Comparison of ENCODE assay signal across 8 cellular contexts in the genomic region with DNA sequence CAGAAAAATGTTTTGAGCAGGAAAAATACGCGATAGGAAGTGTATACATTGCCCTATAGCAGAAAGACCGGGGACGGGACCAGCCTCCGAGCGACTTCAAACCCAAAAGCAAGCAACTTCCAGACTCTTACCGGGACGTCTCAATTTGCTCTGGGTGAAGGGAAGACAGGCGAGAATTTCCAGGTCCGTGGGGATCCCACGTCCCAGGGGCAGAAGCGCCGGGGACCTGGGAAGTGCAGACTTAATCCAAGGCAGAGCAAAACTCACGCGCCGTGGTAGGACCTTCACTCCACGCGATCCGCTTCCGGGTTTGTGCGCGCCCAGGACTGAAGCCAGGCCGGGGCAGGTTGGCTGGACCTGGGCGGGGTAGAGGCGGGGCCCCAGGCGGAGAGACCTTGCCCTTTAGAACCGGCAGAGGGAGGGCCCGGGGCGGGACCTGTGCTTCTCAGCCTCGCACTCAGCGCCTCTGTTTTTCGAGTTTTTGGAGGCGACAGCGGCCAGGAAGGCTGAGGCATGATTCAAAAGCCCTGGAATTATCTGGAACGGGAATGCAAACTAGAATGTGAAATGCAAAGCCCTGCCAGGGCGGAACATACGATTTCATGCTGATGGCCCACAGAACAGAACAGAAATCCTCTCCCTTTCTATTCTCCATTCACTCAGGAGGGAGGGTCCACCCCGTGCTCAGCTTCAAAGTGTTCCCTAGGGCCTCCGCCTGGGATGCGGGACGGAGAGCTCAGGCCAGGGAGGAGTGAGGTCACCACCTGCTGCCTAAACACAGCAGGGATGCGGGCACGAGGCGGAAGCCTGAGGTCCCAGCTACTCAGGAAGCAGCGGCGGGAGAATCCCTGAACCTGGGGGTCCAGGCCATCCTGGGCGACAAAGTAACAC. TPM values are rescaled to one million over a fixed set of nuclear protein-coding genes. Genes with fewer than 3 reads are reported as not detected.
DNase-seq lines count a peak whose midpoint lies in the region; ATAC-seq, FAIRE-seq and TF ChIP-seq lines count a peak whose summit lies in the region.
"Not testable (repeated sequence)": the region's sequence is repeated elsewhere in the genome, so short reads cannot be mapped to it uniquely, and the experiment has no call there.

Gene ZNF600 (minus strand): TSS at position 328 of the 891 bp plus-strand sequence. CDS start 7,903 bp downstream, outside the sequence.

- FAIRE-seq in kidney (lab: Jason Lieb, UNC), result not testable (repeated sequence)

- not testable (repeated sequence) for H3K27me3 ChIP-seq in AG04450 (ENCODE audit: control insufficient read depth, insufficient read depth, low read length); spleen (replicated peaks in 1 of 7)

- CTCF ChIA-PET in AG04450 (lab: Charles Lee), result not testable (repeated sequence)
- CTCF ChIA-PET in activated CD4-positive, alpha-beta T cell treated with anti-CD3 and anti-CD28 coated beads, Interleukin-2, amount 10 ng/mL, durations not matched to agents 7 days and 5 days (lab: Charles Lee), result interaction anchor here (0.6 kb wide), 1 partner anchor 50 kb away, joined by 3 read pairs; no protein-coding TSS in a partner anchor

- H3K4me3 Mint-ChIP-seq in activated CD4-positive, alpha-beta T cell treated with anti-CD3 and anti-CD28 coated beads, Interleukin-2, amount 10 ng/mL, durations not matched to agents 7 days and 5 days, result peak within 1 kb of the TSS; percentile 88

- H3K36me3 ChIP-seq in kidney (ENCODE audit: control insufficient read depth in 1 of 2, insufficient read depth in 2 of 2, low read length in 2 of 2), result not testable (repeated sequence)
- peaks cover 0 to 19% (median 0%) of the 10 kb centered on the region in 6 donors for H3K36me3 ChIP-seq in spleen

- DNase-seq in AG04450 (ENCODE audit: low read depth, low spot score) (peak; percentile 18), NCI-H526 (lab: John Stamatoyannopoulos, UW) (peak; percentile 83 to 94), choroid plexus epithelial cell (ENCODE audit: low read depth) (peak; percentile 62), kidney (peak; percentile 96), spleen (peak; percentile 98)
- peak; percentile 74 for DNase-seq in activated CD4-positive, alpha-beta T cell treated with anti-CD3 and anti-CD28 coated beads, Interleukin-2, amount 10 ng/mL, durations not matched to agents 7 days and 5 days

- H3K4me3 ChIP-seq in AG04450 (ENCODE audit: low read depth, low read length) (peak within 1 kb of the TSS; percentile 72), choroid plexus epithelial cell (ENCODE audit: low read depth, low read length) (peak within 1 kb of the TSS; percentile 73), kidney (ENCODE audit: low read length in 2 of 2) (peak within 1 kb of the TSS; percentile 75 to 82), spleen (peak within 1 kb of the TSS; percentile 57 to 87 (median 69))

- not testable (repeated sequence) for H3K27me3 Mint-ChIP-seq in activated CD4-positive, alpha-beta T cell treated with anti-CD3 and anti-CD28 coated beads, Interleukin-2, amount 10 ng/mL, durations not matched to agents 7 days and 5 days

- ATAC-seq in GM18868 (IDR thresholded peaks at IDR 0.05; ENCODE audit: unreplicated experiment), result peak; percentile 94
- peak; percentile 84 for ATAC-seq in HG03097 (IDR thresholded peaks at IDR 0.05; ENCODE audit: low FRiP score, unreplicated experiment)

- POLR2A ChIA-PET in AG04450 (lab: Yijun Ruan, JAX), result not testable (repeated sequence)
- POLR2A ChIA-PET in activated CD4-positive, alpha-beta T cell treated with anti-CD3 and anti-CD28 coated beads, Interleukin-2, amount 10 ng/mL, durations not matched to agents 7 days and 5 days (lab: Charles Lee), result interaction anchor here (0.7 kb wide), 1 partner anchor 250 kb away, joined by 3 read pairs; no protein-coding TSS in a partner anchor

- H3K27ac ChIP-seq in AG04450 (ENCODE audit: low read depth, low read length) (peak within 1 kb of the TSS; percentile 47), kidney (ENCODE audit: low read depth in 2 of 2, low read length in 2 of 2) (peak within 1 kb of the TSS in 1 of 2 donors; percentile 6), spleen (peak within 1 kb of the TSS; percentile 58 to 90 (median 81))

- not testable (repeated sequence) for TF ChIP-seq CTCF in AG04450 (IDR thresholded peaks at IDR 0.05; ENCODE audit: low read depth, low read length); kidney (IDR thresholded peaks at IDR 0.05; ENCODE audit: borderline replicate concordance, extremely low read depth, insufficient read depth)
- TF ChIP-seq CTCF in choroid plexus epithelial cell (conservative IDR thresholded peaks at IDR 0.05; ENCODE audit: low read depth, low read length) (peak; percentile 24), spleen (IDR thresholded peaks at IDR 0.05 in 8 of 11, conservative IDR thresholded peaks at IDR 0.05 in 3 of 11) (peak in 9 of 11 experiments; percentile 20 to 70 (median 57))

- intact Hi-C loops in kidney (cut with DNase I); spleen (cut with DNase I; ENCODE audit: low total_unique reads): not testable (repeated sequence)

- peak within 1 kb of the TSS in 1 of 2 donors; percentile 67 for H3K9ac ChIP-seq in kidney (ENCODE audit: low read length in 2 of 2)

- peaks cover 38% of the 10 kb centered on the region for H3K36me3 Mint-ChIP-seq in activated CD4-positive, alpha-beta T cell treated with anti-CD3 and anti-CD28 coated beads, Interleukin-2, amount 10 ng/mL, durations not matched to agents 7 days and 5 days (ENCODE audit: low read depth)

- peaks cover 40% of the 10 kb centered on the region for H3K9me3 Mint-ChIP-seq in activated CD4-positive, alpha-beta T cell treated with anti-CD3 and anti-CD28 coated beads, Interleukin-2, amount 10 ng/mL, durations not matched to agents 7 days and 5 days

- H3K4me1 ChIP-seq in kidney (ENCODE audit: control insufficient read depth in 1 of 2, insufficient read depth in 1 of 2, low read depth in 1 of 2, low read length in 2 of 2), result not testable (repeated sequence)
- peaks cover 0 to 34% (median 16%) of the 10 kb centered on the region in 6 donors for H3K4me1 ChIP-seq in spleen

- WGBS in spleen, 5 donors, result 1 to 2% (median 1%) methylated on average over 37 to 47 of the region's 47 CpGs

- H3K27ac Mint-ChIP-seq in activated CD4-positive, alpha-beta T cell treated with anti-CD3 and anti-CD28 coated beads, Interleukin-2, amount 10 ng/mL, durations not matched to agents 7 days and 5 days, result peak within 1 kb of the TSS; percentile 88

- not testable (repeated sequence) for TF ChIP-seq POLR2A in spleen (IDR thresholded peaks at IDR 0.05)

- peaks cover 28% of the 10 kb centered on the region for H3K4me1 Mint-ChIP-seq in activated CD4-positive, alpha-beta T cell treated with anti-CD3 and anti-CD28 coated beads, Interleukin-2, amount 10 ng/mL, durations not matched to agents 7 days and 5 days

- H3K9me3 ChIP-seq in AG04450 (ENCODE audit: control insufficient read depth, insufficient read depth, low read length), result peaks cover 33% of the 10 kb centered on the region
- H3K9me3 ChIP-seq in kidney (ENCODE audit: control insufficient read depth in 1 of 2, low read length in 2 of 2), result not testable (repeated sequence)
- peaks cover 0 to 29% (median 2%) of the 10 kb centered on the region in 8 donors for H3K9me3 ChIP-seq in spleen

RNA-seq across cellular contexts. Expression of gene ZNF600, which starts in this region (rescaled TPM):
- polyA plus RNA-seq in AG04450 (2011; rRNA removed) (3.6 and 4.7 TPM in 2 replicates), kidney (ENCODE audit: insufficient read depth, low read depth, low replicate concordance) (4.1 TPM), spleen (10 to 100 TPM in 2 of 3 donors, 1 to 10 TPM in 1; 7.5 to 20.4 (median 17.0) TPM)
- polyA minus RNA-seq in AG04450 (2011; rRNA and poly(A)+ RNA removed), result 5.2 and 6.4 TPM in 2 replicates
- 10 to 100 TPM; 17.5 to 20.8 TPM for total RNA-seq in activated CD4-positive, alpha-beta T cell treated with anti-CD3 and anti-CD28 coated beads, Interleukin-2, amount 10 ng/mL, durations not matched to agents 7 days and 5 days
- total RNA-seq in kidney (9.4 TPM), spleen (10 to 100 TPM; 10.7 to 32.3 (median 22.4) TPM)

Comparison
In these comparisons a context has a peak if more than half of its experiments do, and no peak if none do; other contexts are left out.
1. DNase-seq: peak in every context shown above with its lines; median percentile 98 in spleen; 96 in kidney; 88 in NCI-H526; 74 in activated CD4-positive, alpha-beta T cell treated with anti-CD3 and anti-CD28 coated beads, Interleukin-2, amount 10 ng/mL, durations not matched to agents 7 days and 5 days; 62 in choroid plexus epithelial cell; 18 in AG04450.